ENCODE assay signal across 8 cellular contexts in the genomic region with DNA sequence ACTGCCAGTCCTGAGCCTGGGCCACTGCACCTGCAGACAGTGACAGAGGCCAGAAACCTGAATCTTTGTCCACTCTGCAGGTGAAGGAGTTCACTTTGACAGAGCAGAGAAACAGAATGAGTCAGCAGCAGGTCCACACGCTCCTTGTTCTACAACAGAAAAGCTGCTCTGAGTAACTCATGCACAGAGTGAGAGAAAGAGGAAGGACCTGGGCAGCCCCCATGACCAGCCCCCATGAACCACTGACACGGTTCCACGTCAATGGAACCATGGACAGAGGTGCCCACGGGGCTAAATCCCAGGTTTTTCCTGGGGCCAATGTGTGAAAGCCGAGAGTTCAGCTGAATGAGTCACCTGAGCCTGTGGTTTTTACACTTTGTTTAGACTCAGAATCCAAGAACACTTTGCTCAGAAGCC. TPM values are rescaled to one million over a fixed set of nuclear protein-coding genes. Genes with fewer than 3 reads are reported as not detected.
A peak's percentile ranks its signal among the peaks of the same experiment; 100 is the strongest.
DNase-seq lines count a peak whose midpoint lies in the region; ATAC-seq and TF ChIP-seq lines count a peak whose summit lies in the region.

No MANE protein-coding gene starts in this region.

- peak overlapping the region; percentile 24 for H2AFZ ChIP-seq in HCT116 (ENCODE audit: low read depth, low read length, poor library complexity, severe bottlenecking)

- H3K4me2 ChIP-seq in HCT116 (ENCODE audit: low read length) = peak overlapping the region; percentile 83

- POLR2A ChIA-PET in HCT116 (lab: Charles Lee) = no interaction called here

- no TSS peak for BruUV-seq in HCT116 (replicated peaks; lab: Mats Ljungman, UMichigan)

- DNase-seq in HCT116 (ENCODE audit: low read depth, low spot score) (peak; percentile 26), LoVo (ENCODE audit: low spot score) (peak; percentile 18), left kidney (ENCODE audit: low read depth, low spot score) (peak; percentile 9), mucosa of descending colon (no peak), globus pallidus (ENCODE audit: low spot score) (no peak), epidermal melanocyte (ENCODE audit: insufficient read length, low spot score) (no peak)
- no peak for DNase-seq in activated CD4-positive, alpha-beta T cell treated with anti-CD3 and anti-CD28 coated beads, Interleukin-2, amount 50 U/mL, for 4 hours

- no peaks in the 10 kb centered on the region for H3K79me2 ChIP-seq in HCT116 (ENCODE audit: insufficient read depth, low read length)

- H3K4me1 ChIP-seq in HCT116 (ENCODE audit: control insufficient read depth in 1 of 2, insufficient read depth in 2 of 2, low read length in 2 of 2) = peaks cover 12 to 21% of the 10 kb centered on the region in 2 experiments
- H3K4me1 ChIP-seq in mucosa of descending colon (ENCODE audit: low read depth) = no peaks in the 10 kb centered on the region

- H3K9ac ChIP-seq in HCT116 (ENCODE audit: low read length) = 0 out of 2 replicates have a peak overlapping the region, but pooled peaks have one; percentile 12

- ATAC-seq in GM18867 (IDR thresholded peaks at IDR 0.05; ENCODE audit: unreplicated experiment) = peak; percentile 91
- ATAC-seq in HCT116 = peak; percentile 82
- ATAC-seq in mucosa of descending colon = no peak

- no peak for TF ChIP-seq POLR2A in HCT116 (IDR thresholded peaks at IDR 0.05; ENCODE audit: borderline replicate concordance, extremely low read depth, insufficient read depth, insufficient read length)

- no peaks in the 10 kb centered on the region for H3K9me3 ChIP-seq in HCT116 (ENCODE audit: control insufficient read depth in 1 of 2, insufficient read depth in 1 of 2, low read depth in 1 of 2, low read length in 2 of 2)
- no peaks in the 10 kb centered on the region for H3K9me3 ChIP-seq in mucosa of descending colon

- no peaks in the 10 kb centered on the region for H3K27me3 ChIP-seq in HCT116 (ENCODE audit: insufficient read depth, low read length)

- no peak for TF ChIP-seq CTCF in HCT116 (IDR thresholded peaks at IDR 0.05 in 2 of 3, conservative IDR thresholded peaks at IDR 0.05 in 1 of 3; ENCODE audit: borderline replicate concordance in 1 of 3, insufficient read depth in 1 of 3, low read depth in 2 of 3, low read length in 2 of 3)
- TF ChIP-seq CTCF in mucosa of descending colon (IDR thresholded peaks at IDR 0.05) = no peak

- H3K4me3 ChIP-seq in HCT116 (replicated peaks in 1 of 2; ENCODE audit: low read depth in 1 of 2, low read length in 2 of 2) (peak overlapping the region in 1 of 2 experiments; percentile 46; a peak in 2 of 4 replicates), mucosa of descending colon (no peak overlapping the region)

- CTCF ChIA-PET in HCT116 (lab: Charles Lee) = no interaction called here

- no peaks in the 10 kb centered on the region for H4K20me1 ChIP-seq in HCT116 (ENCODE audit: insufficient read depth)

- intact Hi-C loops in HCT116 (cut with micrococcal nuclease) = no loop called here
- intact Hi-C loops in mucosa of descending colon (cut with DNase I, micrococcal nuclease) = no loop called here

- no peaks in the 10 kb centered on the region for H3K9me2 ChIP-seq in HCT116 (ENCODE audit: insufficient read depth)

- peak; percentile 4; the same call in 1 of the 2 replicates for TF ChIP-seq RAD21 in HCT116 (IDR thresholded peaks at IDR 0.05; ENCODE audit: low read depth)

- RAD21 ChIA-PET in HCT116 (lab: Charles Lee; ENCODE audit: low non-redundant PET in 1 of 2, low total read pairs in 2 of 2, uncharacterized antibody in 2 of 2, unreplicated experiment in 2 of 2) = no interaction called here

- H3K36me3 ChIP-seq in HCT116 (ENCODE audit: control insufficient read depth in 1 of 2, insufficient read depth in 2 of 2, low read length in 2 of 2) = no peaks in the 10 kb centered on the region
- H3K36me3 ChIP-seq in mucosa of descending colon (ENCODE audit: low read depth) = no peaks in the 10 kb centered on the region

- no peak overlapping the region for H3K27ac ChIP-seq in HCT116 (ENCODE audit: low read depth, low read length)

TF ChIP-seq in HCT116, 20 proteins besides CTCF, POLR2A, EP300 and RAD21:
- TF ChIP-seq REST (IDR thresholded peaks at IDR 0.05; ENCODE audit: low read depth) = peak; percentile 62
- TF ChIP-seq POLR2AphosphoS5 (IDR thresholded peaks at IDR 0.05; ENCODE audit: low read depth, low read length) = no peak
- TF ChIP-seq CBX3 (IDR thresholded peaks at IDR 0.05; ENCODE audit: low read depth) = 0 out of 2 replicates have a peak, but pooled peaks have one; percentile 39
- peak; percentile 9 for TF ChIP-seq SP1 (IDR thresholded peaks at IDR 0.05; ENCODE audit: low read depth)
- peak; percentile 80 for TF ChIP-seq FOSL1 (IDR thresholded peaks at IDR 0.05; ENCODE audit: low read depth)
- no peak for TF ChIP-seq EZH2phosphoT487 (IDR thresholded peaks at IDR 0.05; ENCODE audit: borderline replicate concordance)
- TF ChIP-seq, protein P1, sequence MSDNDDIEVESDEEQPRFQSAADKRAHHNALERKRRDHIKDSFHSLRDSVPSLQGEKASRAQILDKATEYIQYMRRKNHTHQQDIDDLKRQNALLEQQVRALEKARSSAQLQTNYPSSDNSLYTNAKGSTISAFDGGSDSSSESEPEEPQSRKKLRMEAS (IDR thresholded peaks at IDR 0.05) = peak; percentile 56; the same call in 1 of the 2 replicates
- TF ChIP-seq ZFX (IDR thresholded peaks at IDR 0.05) = no peak
- TF ChIP-seq, protein P2, sequence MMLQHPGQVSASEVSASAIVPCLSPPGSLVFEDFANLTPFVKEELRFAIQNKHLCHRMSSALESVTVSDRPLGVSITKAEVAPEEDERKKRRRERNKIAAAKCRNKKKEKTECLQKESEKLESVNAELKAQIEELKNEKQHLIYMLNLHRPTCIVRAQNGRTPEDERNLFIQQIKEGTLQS (IDR thresholded peaks at IDR 0.05) = no peak
- TF ChIP-seq JUND (IDR thresholded peaks at IDR 0.05) = peak; percentile 71
TF ChIP-seq in HCT116: peak in this region for 6.

RNA-seq across cellular contexts. Expression of gene CTBP2, which starts 40.8 kb away (rescaled TPM):
- total RNA-seq in HCT116 (2021; ENCODE audit: unreplicated experiment) (144 TPM), mucosa of descending colon (100 to 1,000 TPM; 109 to 137 (median 121) TPM)
- polyA plus RNA-seq in HCT116 (2012) = 136 and 187 TPM in 2 replicates

Comparison
In these comparisons a context has a peak if more than half of its experiments do, and no peak if none do; other contexts are left out.
1. DNase-seq: peak in HCT116 (single experiment), LoVo (single experiment) and left kidney (single experiment); none in mucosa of descending colon (0 of 3), activated CD4-positive, alpha-beta T cell treated with anti-CD3 and anti-CD28 coated beads, Interleukin-2, amount 50 U/mL, for 4 hours (0 of 2), globus pallidus (single experiment) and epidermal melanocyte (single experiment).